8 cellular contexts compared by ENCODE assay signal in the genomic region with DNA sequence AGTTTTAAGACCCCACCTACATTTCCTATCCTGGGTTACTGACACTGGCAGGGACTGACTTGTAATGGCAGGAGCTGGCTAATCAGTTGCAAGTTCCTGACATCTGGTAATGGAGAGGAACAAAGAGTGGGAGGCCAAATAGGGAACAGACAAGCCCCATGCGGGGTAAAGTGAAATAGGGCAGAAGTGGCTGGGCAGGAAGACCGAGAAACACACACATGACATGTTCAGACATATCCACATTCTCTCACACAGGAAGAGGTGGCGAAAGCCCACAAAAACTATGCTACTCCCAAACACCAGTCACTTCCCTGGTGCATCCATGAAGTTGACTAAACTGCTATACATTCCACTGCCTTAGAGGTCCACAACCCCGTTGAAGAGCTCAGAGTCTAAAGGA.
DNase-seq lines count a peak whose midpoint lies in the region; ATAC-seq, FAIRE-seq and TF ChIP-seq lines count a peak whose summit lies in the region.

No MANE protein-coding gene starts in this region.

- H3K27me3 Mint-ChIP-seq in dendritic cell treated with granulocyte-macrophage colony-stimulating factor and Interleukin-4, amounts not matched to agents 40 ng/mL and 50 ng/mL, for 4 days, result no peaks in the 10 kb centered on the region

- no peak for FAIRE-seq in HTR-8/SVneo (lab: Jason Lieb, UNC)

- TF ChIP-seq POLR2A in prostate gland (IDR thresholded peaks at IDR 0.05), result no peak

- peaks cover 58% of the 10 kb centered on the region for H3K4me1 Mint-ChIP-seq in dendritic cell treated with granulocyte-macrophage colony-stimulating factor and Interleukin-4, amounts not matched to agents 40 ng/mL and 50 ng/mL, for 4 days (ENCODE audit: low read depth)

- H3K4me3 Mint-ChIP-seq in dendritic cell treated with granulocyte-macrophage colony-stimulating factor and Interleukin-4, amounts not matched to agents 40 ng/mL and 50 ng/mL, for 4 days, result peak overlapping the region; percentile 13

- H3K4me3 ChIP-seq in prostate gland, result no peak overlapping the region

- H3K27me3 ChIP-seq in prostate gland (replicated peaks; ENCODE audit: insufficient read depth), result no peaks in the 10 kb centered on the region

- peaks cover 8% of the 10 kb centered on the region for H3K9me3 Mint-ChIP-seq in dendritic cell treated with granulocyte-macrophage colony-stimulating factor and Interleukin-4, amounts not matched to agents 40 ng/mL and 50 ng/mL, for 4 days

- peak; percentile 71 for ATAC-seq in GM21515 (IDR thresholded peaks at IDR 0.05; ENCODE audit: unreplicated experiment)

- H3K9me3 ChIP-seq in prostate gland, result no peaks in the 10 kb centered on the region

- H3K27ac ChIP-seq in prostate gland, result peak overlapping the region; percentile 74 to 84

- DNase-seq in EH (ENCODE audit: low read depth), result peak; percentile 51
- DNase-seq in KBM-7, result peak; percentile 97
- DNase-seq in prostate gland (ENCODE audit: low spot score), result peak; percentile 61
- no peak for DNase-seq in HTR-8/SVneo (ENCODE audit: insufficient read length, low spot score)
- DNase-seq in retina, result no peak
- no peak for DNase-seq in activated T-cell treated with anti-CD3 and anti-CD28 coated beads for 4 hours

- no peaks in the 10 kb centered on the region for H3K36me3 ChIP-seq in prostate gland

- peak overlapping the region; percentile 91 for H3K27ac Mint-ChIP-seq in dendritic cell treated with granulocyte-macrophage colony-stimulating factor and Interleukin-4, amounts not matched to agents 40 ng/mL and 50 ng/mL, for 4 days

- in situ Hi-C loops in KBM-7 (cut with MboI; ENCODE audit: low pct_unique_long_range_greater_than_20kb, low sequenced_read_pairs), result no loop called here

- WGBS in prostate gland, result 41% methylated on average over 4 of the region's 4 CpGs

- no peaks in the 10 kb centered on the region for H3K36me3 Mint-ChIP-seq in dendritic cell treated with granulocyte-macrophage colony-stimulating factor and Interleukin-4, amounts not matched to agents 40 ng/mL and 50 ng/mL, for 4 days (ENCODE audit: low read depth)

- no peak for TF ChIP-seq CTCF in prostate gland (IDR thresholded peaks at IDR 0.05)

- H3K4me1 ChIP-seq in prostate gland (replicated peaks), result peaks cover 2% of the 10 kb centered on the region

- intact Hi-C loops in dendritic cell treated with granulocyte-macrophage colony-stimulating factor and Interleukin-4, amounts not matched to agents 40 ng/mL and 50 ng/mL, for 4 days (cut with micrococcal nuclease), result loop anchor here (5.0 to 10.0 kb wide), 3 partner anchors 133 to 229 kb away; no protein-coding TSS in a partner anchor
- intact Hi-C loops in prostate gland (cut with DNase I), result loop anchor here (10.0 kb wide), 1 partner anchor 147 kb away; no protein-coding TSS in a partner anchor

Comparison
In these comparisons a context has a peak if more than half of its experiments do, and no peak if none do; other contexts are left out.
1. DNase-seq: peak in EH (single experiment), KBM-7 (single experiment) and prostate gland (single experiment); none in HTR-8/SVneo (single experiment), retina (single experiment) and activated T-cell treated with anti-CD3 and anti-CD28 coated beads for 4 hours (single experiment).